Comparison of ENCODE assay signal across 1 cellular context in the genomic region with DNA sequence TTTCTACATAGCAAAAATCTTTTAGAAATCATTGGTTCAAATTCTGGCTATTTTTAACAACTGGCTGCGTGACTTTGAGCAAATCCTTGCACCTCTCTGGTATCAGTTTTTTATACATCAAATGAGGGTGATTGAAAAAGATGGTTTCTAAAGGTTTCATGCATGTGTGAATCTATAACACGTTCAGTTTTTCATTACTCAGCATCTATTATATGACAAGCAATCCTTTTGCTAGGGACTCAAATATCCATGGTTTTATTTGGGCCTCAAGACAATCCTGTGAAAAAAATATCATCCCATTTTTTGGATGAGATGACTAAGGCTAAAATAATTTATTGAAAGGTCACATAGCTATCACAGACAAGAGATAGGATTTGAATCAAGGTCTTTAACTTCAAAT.
TF ChIP-seq lines count a peak whose summit lies in the region.

No MANE protein-coding gene starts in this region.

TF ChIP-seq in K562, 482 proteins besides CTCF, POLR2A, EP300 and RAD21:
- TF ChIP-seq NR3C1 (CRISPR knock-in tag; IDR thresholded peaks at IDR 0.05) (no peak), ZNF316 (IDR thresholded peaks at IDR 0.05) (peak; percentile 85), MAFK (IDR thresholded peaks at IDR 0.05; ENCODE audit: low read length) (peak; percentile 38; the same call in 1 of the 2 replicates), SNRNP70 (optimal IDR thresholded peaks at IDR 0.05; ENCODE audit: low read depth, low read length) (no peak), PHB (CRISPR knock-in tag; IDR thresholded peaks at IDR 0.05) (no peak), C11orf30 (IDR thresholded peaks at IDR 0.05; ENCODE audit: low read depth) (peak; percentile 76), RBFOX2 (IDR thresholded peaks at IDR 0.05; ENCODE audit: low read depth, low read length) (0 out of 2 replicates have a peak, but pooled peaks have one; percentile 21), SIRT6 (IDR thresholded peaks at IDR 0.05; ENCODE audit: low read depth, low read length) (no peak), MAFG (tag; conservative IDR thresholded peaks at IDR 0.05) (peak; percentile 64), RBM22 (IDR thresholded peaks at IDR 0.05; ENCODE audit: low read depth, low read length, poor library complexity, severe bottlenecking) (no peak), RBM25 (IDR thresholded peaks at IDR 0.05; ENCODE audit: low read depth, low read length, severe bottlenecking) (peak; percentile 39), MAFF (IDR thresholded peaks at IDR 0.05; ENCODE audit: low read length) (peak; percentile 39; the same call in 1 of the 2 replicates), CC2D1A (IDR thresholded peaks at IDR 0.05) (no peak)
- TF ChIP-seq, protein P1, sequence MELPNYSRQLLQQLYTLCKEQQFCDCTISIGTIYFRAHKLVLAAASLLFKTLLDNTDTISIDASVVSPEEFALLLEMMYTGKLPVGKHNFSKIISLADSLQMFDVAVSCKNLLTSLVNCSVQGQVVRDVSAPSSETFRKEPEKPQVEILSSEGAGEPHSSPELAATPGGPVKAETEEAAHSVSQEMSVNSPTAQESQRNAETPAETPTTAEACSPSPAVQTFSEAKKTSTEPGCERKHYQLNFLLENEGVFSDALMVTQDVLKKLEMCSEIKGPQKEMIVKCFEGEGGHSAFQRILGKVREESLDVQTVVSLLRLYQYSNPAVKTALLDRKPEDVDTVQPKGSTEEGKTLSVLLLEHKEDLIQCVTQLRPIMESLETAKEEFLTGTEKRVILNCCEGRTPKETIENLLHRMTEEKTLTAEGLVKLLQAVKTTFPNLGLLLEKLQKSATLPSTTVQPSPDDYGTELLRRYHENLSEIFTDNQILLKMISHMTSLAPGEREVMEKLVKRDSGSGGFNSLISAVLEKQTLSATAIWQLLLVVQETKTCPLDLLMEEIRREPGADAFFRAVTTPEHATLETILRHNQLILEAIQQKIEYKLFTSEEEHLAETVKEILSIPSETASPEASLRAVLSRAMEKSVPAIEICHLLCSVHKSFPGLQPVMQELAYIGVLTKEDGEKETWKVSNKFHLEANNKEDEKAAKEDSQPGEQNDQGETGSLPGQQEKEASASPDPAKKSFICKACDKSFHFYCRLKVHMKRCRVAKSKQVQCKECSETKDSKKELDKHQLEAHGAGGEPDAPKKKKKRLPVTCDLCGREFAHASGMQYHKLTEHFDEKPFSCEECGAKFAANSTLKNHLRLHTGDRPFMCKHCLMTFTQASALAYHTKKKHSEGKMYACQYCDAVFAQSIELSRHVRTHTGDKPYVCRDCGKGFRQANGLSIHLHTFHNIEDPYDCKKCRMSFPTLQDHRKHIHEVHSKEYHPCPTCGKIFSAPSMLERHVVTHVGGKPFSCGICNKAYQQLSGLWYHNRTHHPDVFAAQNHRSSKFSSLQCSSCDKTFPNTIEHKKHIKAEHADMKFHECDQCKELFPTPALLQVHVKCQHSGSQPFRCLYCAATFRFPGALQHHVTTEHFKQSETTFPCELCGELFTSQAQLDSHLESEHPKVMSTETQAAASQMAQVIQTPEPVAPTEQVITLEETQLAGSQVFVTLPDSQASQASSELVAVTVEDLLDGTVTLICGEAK (IDR thresholded peaks at IDR 0.05), result no peak
- TF ChIP-seq, protein P1 (CRISPR knock-in tag; IDR thresholded peaks at IDR 0.05), result no peak
- TF ChIP-seq, protein P2, sequence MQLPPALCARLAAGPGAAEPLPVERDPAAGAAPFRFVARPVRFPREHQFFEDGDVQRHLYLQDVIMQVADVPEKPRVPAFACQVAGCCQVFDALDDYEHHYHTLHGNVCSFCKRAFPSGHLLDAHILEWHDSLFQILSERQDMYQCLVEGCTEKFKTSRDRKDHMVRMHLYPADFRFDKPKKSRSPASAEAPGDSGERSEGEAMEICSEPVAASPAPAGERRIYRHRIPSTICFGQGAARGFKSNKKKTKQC (CRISPR knock-in tag; IDR thresholded peaks at IDR 0.05), result no peak
